ENCODE assay signal across 27 cellular contexts in the genomic region with DNA sequence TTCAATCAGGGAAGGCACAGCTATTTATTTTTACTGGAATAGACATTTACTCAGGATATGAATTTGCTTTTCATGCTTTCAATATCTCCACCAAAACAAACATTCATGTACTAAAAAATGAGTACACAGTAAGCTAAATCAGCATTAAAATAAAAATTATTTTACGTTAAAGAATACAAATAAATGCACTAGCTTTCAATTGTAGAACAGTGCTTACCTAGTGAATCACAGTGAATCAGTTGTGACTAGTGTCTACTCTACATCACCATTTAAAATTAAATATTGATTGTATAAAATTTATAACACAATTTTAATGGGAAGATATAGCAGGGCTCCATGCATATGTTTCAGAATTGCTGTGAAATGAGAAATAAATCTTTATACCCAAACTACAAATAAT.
"Had no signal": no experiment of that assay in that cellular context is flagged by ENCODE, and none has a peak within 500 bp of the region (broad histone marks: within the 10 kb centered on the region; RNA-seq: fewer than 3 reads in every experiment).

No MANE protein-coding gene starts in this region.

- H3K4me3 ChIP-seq: ovary, psoas muscle, right lobe of liver, sigmoid colon, suprapubic skin, testis, tibial artery, transverse colon, upper lobe of right lung, uterus had no signal

- H3K36me3 ChIP-seq: ovary, right lobe of liver, sigmoid colon, suprapubic skin, tibial artery, transverse colon, upper lobe of right lung, uterus had no signal

- H2AFZ ChIP-seq: parathyroid adenoma had no signal

- H3K79me2 ChIP-seq: parathyroid adenoma had no signal

- H3K27ac ChIP-seq: ovary, parathyroid adenoma, psoas muscle, right lobe of liver, sigmoid colon, suprapubic skin, testis, tibial artery, transverse colon, upper lobe of right lung, uterus had no signal

- H3K9me3 ChIP-seq: ovary, psoas muscle, right lobe of liver, sigmoid colon, suprapubic skin, testis, tibial artery, transverse colon, upper lobe of right lung, uterus had no signal

- H3K9ac ChIP-seq: parathyroid adenoma had no signal

- DNase-seq: naive thymus-derived CD8-positive, alpha-beta T cell; nephron progenitor cell; occipital lobe; ovary; posterior cingulate gyrus; psoas muscle; right cardiac atrium; right lobe of liver; sigmoid colon; small intestine; stimulated activated CD4-positive, alpha-beta T cell treated with anti-CD3 and anti-CD28 coated beads, Interleukin-1b, Interleukin-23, amount 100 ng/mL, for 48 hours; stimulated activated CD4-positive, alpha-beta T cell treated with anti-CD3 and anti-CD28 coated beads, Interleukin-4, amount 100 ng/mL, for 1 hour; stimulated activated CD4-positive, alpha-beta T cell treated with anti-CD3 and anti-CD28 coated beads, Interleukin-4, amount 100 ng/mL, for 4 hours; stimulated activated CD8-positive, alpha-beta memory T cell treated with anti-CD3 and anti-CD28 coated beads, Interleukin-4, amount 100 ng/mL, for 48 hours; stimulated activated naive CD4-positive, alpha-beta T cell; stimulated activated naive CD8-positive, alpha-beta T cell treated with anti-CD3 and anti-CD28 coated beads, Interleukin-15, amount 100 ng/mL, for 72 hours; stimulated activated naive CD8-positive, alpha-beta T cell treated with anti-CD3 and anti-CD28 coated beads, Interleukin-15, Interleukin-2, amounts not matched to agents 100 U/mL and 50 U/mL, for 24 hours; substantia nigra; testis; tibial artery; transverse colon; upper lobe of right lung; uterus had no signal

- ATAC-seq: naive thymus-derived CD8-positive, alpha-beta T cell; natural killer cell treated with Interleukin-12 subunit alpha and Interleukin-12 subunit beta and Interleukin-15 and Interleukin-18, amount 100 ng/mL, for 72 hours; psoas muscle; right cardiac atrium; right lobe of liver; stimulated activated memory B cell treated with anti-CD40 and anti-IgM and Interleukin-4, amounts not matched to agents 10 μg/mL and 1 μg/mL and 100 μg/mL, for 72 hours; stimulated activated naive CD8-positive, alpha-beta T cell treated with anti-CD3 and anti-CD28 coated beads, Interleukin-15, amount 100 ng/mL, for 72 hours; stimulated activated naive CD8-positive, alpha-beta T cell treated with anti-CD3 and anti-CD28 coated beads, Interleukin-15, Interleukin-2, amounts not matched to agents 100 U/mL and 50 U/mL, for 24 hours; upper lobe of right lung had no signal

- H3K4me1 ChIP-seq: parathyroid adenoma, psoas muscle, right lobe of liver, sigmoid colon, suprapubic skin, testis, tibial artery, transverse colon, upper lobe of right lung, uterus had no signal

- H3K27me3 ChIP-seq: ovary, right lobe of liver, sigmoid colon, suprapubic skin, testis, tibial artery, transverse colon, upper lobe of right lung, uterus had no signal
